36 cellular contexts compared by ENCODE assay signal in the genomic region with DNA sequence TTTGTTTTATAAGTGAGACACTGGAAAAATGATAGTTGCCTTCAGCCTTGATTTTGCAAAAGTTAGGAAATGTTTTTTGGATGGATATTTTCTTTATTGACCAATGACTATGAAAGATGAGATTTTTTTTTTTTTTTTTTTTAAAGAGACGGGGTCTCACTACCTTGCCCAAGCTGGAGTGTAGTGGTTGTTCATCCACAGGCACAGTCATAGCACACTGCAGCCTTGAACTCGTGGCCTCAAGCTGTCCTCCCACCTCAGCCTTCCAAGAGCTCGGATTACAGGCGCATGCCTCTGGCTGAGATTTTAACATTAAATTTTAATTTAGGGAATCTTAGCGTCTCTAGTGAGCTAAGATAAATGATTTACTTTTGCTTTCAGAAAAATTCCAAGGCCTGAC.
DNase-seq lines count a peak whose midpoint lies in the region; ATAC-seq, FAIRE-seq and TF ChIP-seq lines count a peak whose summit lies in the region.
"Had no signal": no experiment of that assay in that cellular context is flagged by ENCODE, and none has a peak within 500 bp of the region (broad histone marks: within the 10 kb centered on the region; RNA-seq: fewer than 3 reads in every experiment).

No MANE protein-coding gene starts in this region.

- DNase-seq in H54 (ENCODE audit: insufficient read length, low spot score) (no peak), WTC11 (ENCODE audit: low spot score) (no peak), kidney (peak; percentile 15), NCI-H69 (lab: John Stamatoyannopoulos, UW) (no peak), KBM-7 (no peak), NCI-H1694 (lab: John Stamatoyannopoulos, UW) (no peak), CD1c-positive myeloid dendritic cell (ENCODE audit: extremely low spot score) (no peak)
- DNase-seq: 8988T; ACHN; AML-193; BE2C; C1 segment of cervical spinal cord; Caco-2; Calu3; CD4-positive, alpha-beta memory T cell; CD4-positive, alpha-beta T cell; CD4-positive, CD25-positive, alpha-beta regulatory T cell; CD8-positive, alpha-beta memory T cell; CD8-positive, alpha-beta T cell; COR-L47; DMS 273 treated with DMSO at 0.1 percent for 48 hours; DMS153; DMS53; DMS79; DMS79 treated with DMSO at 0.1 percent for 48 hours; DND-41; EL had no signal

- TF ChIP-seq POLR2A in H54 (IDR thresholded peaks at IDR 0.05; ENCODE audit: low read depth, low read length): no peak

- in situ Hi-C loops in KBM-7 (cut with MboI; ENCODE audit: low pct_unique_long_range_greater_than_20kb, low sequenced_read_pairs): no loop called here

- no peak overlapping the region for H3K4me3 Mint-ChIP-seq in WTC11
- H3K4me3 Mint-ChIP-seq: B cell; CD14-positive monocyte; CD4-positive, alpha-beta memory T cell; CD4-positive, alpha-beta T cell; CD4-positive, CD25-positive, alpha-beta regulatory T cell; CD8-positive, alpha-beta memory T cell; CD8-positive, alpha-beta T cell had no signal

- FAIRE-seq in H54 (lab: Jason Lieb, UNC) (peak; percentile 41), kidney (lab: Jason Lieb, UNC) (no peak)
- FAIRE-seq: A549, D721Med had no signal

- no peaks in the 10 kb centered on the region for H3K36me3 Mint-ChIP-seq in WTC11

- H3K27ac Mint-ChIP-seq in WTC11: no peak overlapping the region
- H3K27ac Mint-ChIP-seq: B cell; CD4-positive, alpha-beta T cell; CD4-positive, CD25-positive, alpha-beta regulatory T cell; CD8-positive, alpha-beta T cell had no signal

- H3K27ac ChIP-seq in HEK293 (ENCODE audit: extremely low read depth, low read depth, low read length) (no peak overlapping the region), kidney (ENCODE audit: low read depth in 2 of 2, low read length in 2 of 2) (no peak overlapping the region)
- H3K27ac ChIP-seq: 22Rv1; A549; BLaER1; BLaER1 treated with 17β-estradiol and CSF1 and Interleukin-3, amounts not matched to agents 10 nM and 100 nM; C4-2B had no signal

- H3K36me3 ChIP-seq in HEK293 (ENCODE audit: control insufficient read depth in 2 of 2, insufficient read depth in 1 of 2, low read length in 2 of 2) (no peaks in the 10 kb centered on the region), kidney (ENCODE audit: control insufficient read depth in 1 of 2, insufficient read depth in 2 of 2, low read length in 2 of 2) (no peaks in the 10 kb centered on the region)
- H3K36me3 ChIP-seq: BE2C had no signal

- H3K9me3 ChIP-seq in HEK293 (ENCODE audit: control insufficient read depth, insufficient read depth, low read depth, low read length) (no peaks in the 10 kb centered on the region), kidney (ENCODE audit: control insufficient read depth in 1 of 2, low read length in 2 of 2) (no peaks in the 10 kb centered on the region)
- H3K9me3 ChIP-seq: A549; BE2C; BLaER1; BLaER1 treated with 17β-estradiol and CSF1 and Interleukin-3, amounts not matched to agents 10 nM and 100 nM; Caco-2 had no signal

- no peak overlapping the region for H3K4me3 ChIP-seq in HEK293 (ENCODE audit: low read depth, low read length)
- H3K4me3 ChIP-seq in kidney (ENCODE audit: low read length in 2 of 2): no peak overlapping the region
- H3K4me3 ChIP-seq: A549; BLaER1; BLaER1 treated with 17β-estradiol and CSF1 and Interleukin-3, amounts not matched to agents 10 nM and 100 nM had no signal

- POLR2A ChIA-PET in HEK293 (lab: Yijun Ruan, JAX): interaction anchor here (0.7 kb wide), 2 partner anchors 328 to 680 kb away, joined by 3 read pairs; no protein-coding TSS in a partner anchor
- POLR2A ChIA-PET in WTC11 (lab: Charles Lee): interaction anchor here (0.8 kb wide), 1 partner anchor 12 kb away, joined by 3 read pairs; no protein-coding TSS in a partner anchor

- peaks cover 6% of the 10 kb centered on the region for H3K4me1 Mint-ChIP-seq in WTC11

- no peaks in the 10 kb centered on the region for H3K9me3 Mint-ChIP-seq in WTC11
- H3K9me3 Mint-ChIP-seq: CD14-positive monocyte; CD4-positive, alpha-beta memory T cell; CD4-positive, alpha-beta T cell; CD4-positive, CD25-positive, alpha-beta regulatory T cell; CD8-positive, alpha-beta memory T cell; CD8-positive, alpha-beta T cell had no signal

- CTCF ChIA-PET in HEK293 (lab: Yijun Ruan, JAX) (no interaction called here), WTC11 (lab: Charles Lee) (interaction anchor here (0.7 to 1.5 kb wide), 4 partner anchors 31 to 174 kb away, joined by 3 to 5 read pairs (median 4); no protein-coding TSS in a partner anchor)

- no peak overlapping the region for H3K9ac ChIP-seq in kidney (ENCODE audit: low read length in 2 of 2)
- H3K9ac ChIP-seq: BLaER1; BLaER1 treated with 17β-estradiol and CSF1 and Interleukin-3, amounts not matched to agents 10 nM and 100 nM had no signal

- TF ChIP-seq CTCF in HEK293 (tag by site-specific recombination; IDR thresholded peaks at IDR 0.05): no peak
- TF ChIP-seq CTCF in WTC11 (IDR thresholded peaks at IDR 0.05): no peak
- no peak for TF ChIP-seq CTCF in kidney (IDR thresholded peaks at IDR 0.05; ENCODE audit: borderline replicate concordance, extremely low read depth, insufficient read depth)

- intact Hi-C loops in kidney (cut with DNase I): no loop called here

- no peak for ATAC-seq in WTC11
- ATAC-seq: A549; CD8-positive, alpha-beta T cell had no signal

- H3K4me1 ChIP-seq in HEK293 (ENCODE audit: control insufficient read depth, insufficient read depth, low read length) (no peaks in the 10 kb centered on the region), kidney (ENCODE audit: control insufficient read depth in 1 of 2, insufficient read depth in 1 of 2, low read depth in 1 of 2, low read length in 2 of 2) (no peaks in the 10 kb centered on the region)
- H3K4me1 ChIP-seq: A549, BE2C, BLaER1, Caco-2 had no signal

- no peaks in the 10 kb centered on the region for H3K27me3 Mint-ChIP-seq in WTC11 (ENCODE audit: low read depth)
- H3K27me3 Mint-ChIP-seq: B cell; CD4-positive, alpha-beta memory T cell; CD4-positive, alpha-beta T cell; CD4-positive, CD25-positive, alpha-beta regulatory T cell; CD8-positive, alpha-beta memory T cell had no signal

TF ChIP-seq in HEK293, 187 proteins besides CTCF, POLR2A, EP300 and RAD21:
- TF ChIP-seq KLF10 (tag by site-specific recombination; IDR thresholded peaks at IDR 0.05) (no peak), OVOL3 (tag by site-specific recombination; IDR thresholded peaks at IDR 0.05) (no peak), ZNF121 (tag by site-specific recombination; IDR thresholded peaks at IDR 0.05) (peak; percentile 64; the same call in 1 of the 2 replicates), IKZF3 (tag by site-specific recombination; IDR thresholded peaks at IDR 0.05) (no peak)

TF ChIP-seq in WTC11, 78 proteins besides CTCF, POLR2A, EP300 and RAD21:
- no peak for TF ChIP-seq RELA (CRISPR knock-in tag; IDR thresholded peaks at IDR 0.05; ENCODE audit: borderline replicate concordance)
- TF ChIP-seq ZNF121 (CRISPR knock-in tag; IDR thresholded peaks at IDR 0.05): 0 out of 2 replicates have a peak, but pooled peaks have one; percentile 60
- TF ChIP-seq, protein P1, sequence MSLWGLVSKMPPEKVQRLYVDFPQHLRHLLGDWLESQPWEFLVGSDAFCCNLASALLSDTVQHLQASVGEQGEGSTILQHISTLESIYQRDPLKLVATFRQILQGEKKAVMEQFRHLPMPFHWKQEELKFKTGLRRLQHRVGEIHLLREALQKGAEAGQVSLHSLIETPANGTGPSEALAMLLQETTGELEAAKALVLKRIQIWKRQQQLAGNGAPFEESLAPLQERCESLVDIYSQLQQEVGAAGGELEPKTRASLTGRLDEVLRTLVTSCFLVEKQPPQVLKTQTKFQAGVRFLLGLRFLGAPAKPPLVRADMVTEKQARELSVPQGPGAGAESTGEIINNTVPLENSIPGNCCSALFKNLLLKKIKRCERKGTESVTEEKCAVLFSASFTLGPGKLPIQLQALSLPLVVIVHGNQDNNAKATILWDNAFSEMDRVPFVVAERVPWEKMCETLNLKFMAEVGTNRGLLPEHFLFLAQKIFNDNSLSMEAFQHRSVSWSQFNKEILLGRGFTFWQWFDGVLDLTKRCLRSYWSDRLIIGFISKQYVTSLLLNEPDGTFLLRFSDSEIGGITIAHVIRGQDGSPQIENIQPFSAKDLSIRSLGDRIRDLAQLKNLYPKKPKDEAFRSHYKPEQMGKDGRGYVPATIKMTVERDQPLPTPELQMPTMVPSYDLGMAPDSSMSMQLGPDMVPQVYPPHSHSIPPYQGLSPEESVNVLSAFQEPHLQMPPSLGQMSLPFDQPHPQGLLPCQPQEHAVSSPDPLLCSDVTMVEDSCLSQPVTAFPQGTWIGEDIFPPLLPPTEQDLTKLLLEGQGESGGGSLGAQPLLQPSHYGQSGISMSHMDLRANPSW (CRISPR knock-in tag; conservative IDR thresholded peaks at IDR 0.05; ENCODE audit: low read depth): no peak
